ENCODE assay signal across 19 cellular contexts in the genomic region with DNA sequence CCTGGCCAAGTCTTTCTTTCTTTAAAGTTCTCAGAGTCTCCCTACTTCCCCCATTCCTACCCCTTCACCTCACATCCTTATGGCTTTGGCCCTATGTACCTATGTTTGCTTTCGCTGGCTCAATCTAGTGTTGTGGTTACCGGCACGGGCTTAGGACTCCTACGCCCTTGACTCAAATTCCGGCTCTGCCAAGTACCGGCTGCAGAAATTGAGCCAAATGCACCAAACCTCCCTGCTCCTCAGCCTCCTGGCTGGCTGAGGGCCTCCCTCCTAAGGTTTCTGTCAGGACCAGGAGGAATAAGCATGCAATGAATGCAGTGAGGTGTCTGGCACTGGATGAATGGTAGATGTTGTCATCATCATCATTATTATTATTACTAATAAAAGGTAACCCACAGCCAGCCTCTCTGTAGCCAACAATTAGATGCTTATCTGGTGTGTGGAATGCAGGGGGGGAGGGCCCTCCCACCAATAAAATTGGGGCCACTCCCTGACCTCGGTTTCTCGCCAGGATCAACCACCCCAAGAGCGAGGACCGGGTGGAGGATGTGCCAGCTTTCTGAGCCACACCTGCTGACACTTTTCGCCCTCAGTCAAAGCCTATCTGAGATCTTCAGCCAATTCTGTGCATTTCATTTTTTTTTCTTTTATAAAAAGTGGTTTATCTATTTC. TPM values are rescaled to one million over a fixed set of nuclear protein-coding genes. Genes with fewer than 3 reads are reported as not detected.
DNase-seq lines count a peak whose midpoint lies in the region; ATAC-seq and TF ChIP-seq lines count a peak whose summit lies in the region.
"Had no signal": no experiment of that assay in that cellular context is flagged by ENCODE, and none has a peak within 500 bp of the region (broad histone marks: within the 10 kb centered on the region; RNA-seq: fewer than 3 reads in every experiment).

No MANE protein-coding gene starts in this region.

- ATAC-seq in upper lobe of right lung: peak; percentile 75
- no peak for ATAC-seq in HG03097 (IDR thresholded peaks at IDR 0.05; ENCODE audit: low FRiP score, unreplicated experiment)
- ATAC-seq: GM12878 had no signal

- H3K36me3 ChIP-seq in breast epithelium: no peaks in the 10 kb centered on the region
- H3K36me3 ChIP-seq in kidney epithelial cell (ENCODE audit: control insufficient read depth, insufficient read depth, low read length): no peaks in the 10 kb centered on the region
- no peaks in the 10 kb centered on the region for H3K36me3 ChIP-seq in upper lobe of right lung

- peaks cover 0 to 4% of the 10 kb centered on the region in 2 donors for H3K27me3 ChIP-seq in breast epithelium
- H3K27me3 ChIP-seq in kidney epithelial cell (ENCODE audit: control insufficient read depth, insufficient read depth, low read length): no peaks in the 10 kb centered on the region
- H3K27me3 ChIP-seq in upper lobe of right lung: peaks cover 32% of the 10 kb centered on the region

- no peak for TF ChIP-seq POLR2A in breast epithelium (IDR thresholded peaks at IDR 0.05)

- intact Hi-C loops in breast epithelium (cut with DNase I; ENCODE audit: low total_unique reads) (loop anchor here (10.0 kb wide), 1 partner anchor 83 kb away; the partner anchor contains the start of gene KLK10), upper lobe of right lung (cut with DNase I) (no loop called here)

- peak; percentile 43 for DNase-seq in NCI-H2196 (lab: John Stamatoyannopoulos, UW; ENCODE audit: unreplicated experiment)
- no peak for DNase-seq in NCI-H2196 treated with DMSO at 0.1 percent for 48 hours (lab: John Stamatoyannopoulos, UW; ENCODE audit: unreplicated experiment)
- DNase-seq in breast epithelium (ENCODE audit: low spot score in 2 of 2): peak in 1 of 2 donors; percentile 88
- DNase-seq in kidney epithelial cell (ENCODE audit: low read depth): peak; percentile 50
- DNase-seq in upper lobe of right lung: no peak
- DNase-seq in stimulated activated naive CD4-positive, alpha-beta T cell (lab: John Stamatoyannopoulos, UW): no peak
- DNase-seq in mesenteric fat pad (ENCODE audit: low spot score): no peak
- DNase-seq: C1 segment of cervical spinal cord, DMS153, HCEC 1CT, NCI-H1048, NCI-H1694 treated with DMSO at 0.1 percent for 48 hours, NCI-H2171 treated with DMSO at 0.1 percent for 48 hours, NCI-H524, RPMI8226 had no signal

- TF ChIP-seq CTCF in breast epithelium (IDR thresholded peaks at IDR 0.05) (no peak), kidney epithelial cell (IDR thresholded peaks at IDR 0.05; ENCODE audit: insufficient read depth, low read length, poor library complexity, severe bottlenecking) (no peak), upper lobe of right lung (IDR thresholded peaks at IDR 0.05) (no peak)

- H3K9me3 ChIP-seq in breast epithelium: no peaks in the 10 kb centered on the region
- H3K9me3 ChIP-seq in upper lobe of right lung: no peaks in the 10 kb centered on the region

- no peak overlapping the region for H3K4me3 ChIP-seq in breast epithelium
- no peak overlapping the region for H3K4me3 ChIP-seq in kidney epithelial cell (ENCODE audit: low read depth, low read length)
- H3K4me3 ChIP-seq in upper lobe of right lung: no peak overlapping the region
- H3K4me3 ChIP-seq: GM12878, SK-N-MC had no signal

- H3K4me1 ChIP-seq in breast epithelium: no peaks in the 10 kb centered on the region
- no peaks in the 10 kb centered on the region for H3K4me1 ChIP-seq in upper lobe of right lung

- H3K27ac ChIP-seq in breast epithelium: peak overlapping the region; percentile 30 to 75
- H3K27ac ChIP-seq in upper lobe of right lung: no peak overlapping the region
- H3K27ac ChIP-seq: SK-N-MC had no signal

RNA-seq across cellular contexts. Expression of gene KLK5, which starts 20.7 kb away (rescaled TPM):
- total RNA-seq in breast epithelium (100 to 1,000 TPM in 1 of 3 donors, 10 to 100 TPM in 1, not detected in 1; 16.1 to 182 TPM), kidney epithelial cell (10.8 and 11.3 TPM in 2 replicates), upper lobe of right lung (not detected), mesenteric fat pad (not detected)
- total RNA-seq: GM12878 had no signal

RNA-seq across cellular contexts. Expression of gene KLK4, which starts 21.0 kb away (rescaled TPM):
- not detected for total RNA-seq in breast epithelium
- total RNA-seq in kidney epithelial cell: not detected in 2 replicates
- not detected for total RNA-seq in upper lobe of right lung
- not detected for total RNA-seq in mesenteric fat pad
- total RNA-seq: G401, GM12878 had no signal

RNA-seq across cellular contexts. Expression of gene KLK6, which starts 37.2 kb away (rescaled TPM):
- total RNA-seq in breast epithelium: 10 to 100 TPM in 1 of 3 donors, under 1 TPM in 1, not detected in 1; 0.98 to 14.8 TPM
- total RNA-seq in kidney epithelial cell: 33.5 and 39.9 TPM in 2 replicates
- not detected for total RNA-seq in upper lobe of right lung
- total RNA-seq in mesenteric fat pad: not detected
- total RNA-seq: G401, GM12878 had no signal

RNA-seq across cellular contexts. Expression of gene KLK7, which starts 51.6 kb away (rescaled TPM):
- 100 to 1,000 TPM in 1 of 3 donors, 1 to 10 TPM in 1, not detected in 1; 7.5 to 103 TPM for total RNA-seq in breast epithelium
- 18.7 and 18.8 TPM in 2 replicates for total RNA-seq in kidney epithelial cell
- total RNA-seq in upper lobe of right lung: 0.41 TPM
- not detected for total RNA-seq in mesenteric fat pad
- total RNA-seq: G401, GM12878 had no signal

RNA-seq across cellular contexts. Expression of gene KLK2, which starts 58.9 kb away (rescaled TPM):
- 10 to 100 TPM in 1 of 3 donors, under 1 TPM in 2; 0.44 to 14.7 (median 0.48) TPM for total RNA-seq in breast epithelium
- total RNA-seq in kidney epithelial cell: 0.96 TPM in 1 of 2 replicates, not detected in the other
- total RNA-seq in upper lobe of right lung: not detected
- total RNA-seq in mesenteric fat pad: not detected
- total RNA-seq: G401 had no signal

Comparison
In these comparisons a context has a peak if more than half of its experiments do, and no peak if none do; other contexts are left out.
1. DNase-seq: peak in NCI-H2196 (single experiment) and kidney epithelial cell (single experiment); none in NCI-H2196 treated with DMSO at 0.1 percent for 48 hours (single experiment), upper lobe of right lung (single experiment), stimulated activated naive CD4-positive, alpha-beta T cell (0 of 6) and mesenteric fat pad (single experiment).